In genomic region chr1:5514519-5515183, GRCh38 we compare ENCODE assay signal across 8 cellular contexts.
A peak's percentile ranks its signal among the peaks of the same experiment; 100 is the strongest.
DNase-seq lines count a peak whose midpoint lies in the region; ATAC-seq and TF ChIP-seq lines count a peak whose summit lies in the region.

No MANE protein-coding gene starts in this region.

- no peak overlapping the region for H3K4me3 ChIP-seq in BLaER1 treated with 17β-estradiol and CSF1 and Interleukin-3, amounts not matched to agents 10 nM and 100 nM
- no peak overlapping the region for H3K4me3 ChIP-seq in mammary epithelial cell (replicated peaks in 1 of 3; ENCODE audit: insufficient read depth in 1 of 3, low read depth in 2 of 3, low read length in 3 of 3)

- TF ChIP-seq CTCF in mammary epithelial cell (conservative IDR thresholded peaks at IDR 0.05 in 1 of 2, IDR thresholded peaks at IDR 0.05 in 1 of 2; ENCODE audit: extremely low read depth in 1 of 2, insufficient read depth in 1 of 2, low read depth in 1 of 2, low read length in 2 of 2) = peak; percentile 97 to 98

- peaks cover 0 to 7% (median 0%) of the 10 kb centered on the region in 11 experiments; a peak in 1 of 22 replicates for H4K20me1 ChIP-seq in BLaER1 treated with 17β-estradiol and CSF1 and Interleukin-3, amounts not matched to agents 10 nM and 100 nM
- no peaks in the 10 kb centered on the region for H4K20me1 ChIP-seq in mammary epithelial cell (ENCODE audit: insufficient read depth, low read length)

- peak; percentile 65 for DNase-seq in NCI-H1694 (lab: John Stamatoyannopoulos, UW)
- peak; percentile 40 for DNase-seq in activated CD4-positive, CD25-positive, alpha-beta regulatory T cell treated with anti-CD3 and anti-CD28 coated beads, Interleukin-2, amount 50 U/mL, for 16 hours (ENCODE audit: low read depth, low spot score)
- peak; percentile 6 for DNase-seq in mammary epithelial cell
- peak; percentile 49 for DNase-seq in kidney tubule cell (ENCODE audit: low spot score)
- peak; percentile 55 to 75 for DNase-seq in stimulated activated CD4-positive, alpha-beta T cell treated with anti-CD3 and anti-CD28 coated beads, Interleukin-4, amount 100 ng/mL, for 48 hours (ENCODE audit: low read depth in 2 of 2)
- DNase-seq in NCI-H524 treated with DMSO at 0.1 percent for 48 hours (lab: John Stamatoyannopoulos, UW) = no peak

- H3K36me3 ChIP-seq in BLaER1 treated with 17β-estradiol and CSF1 and Interleukin-3, amounts not matched to agents 10 nM and 100 nM = no peaks in the 10 kb centered on the region
- no peaks in the 10 kb centered on the region for H3K36me3 ChIP-seq in mammary epithelial cell (ENCODE audit: insufficient read depth, low read length)

- H3K27me3 ChIP-seq in BLaER1 treated with 17β-estradiol and CSF1 and Interleukin-3, amounts not matched to agents 10 nM and 100 nM = peaks cover 0 to 17% (median 0%) of the 10 kb centered on the region in 11 experiments; a peak in 9 of 22 replicates
- H3K27me3 ChIP-seq in mammary epithelial cell (ENCODE audit: insufficient read depth, low read length) = no peaks in the 10 kb centered on the region

- CTCF ChIA-PET in mammary epithelial cell (lab: Charles Lee; ENCODE audit: low non-redundant PET) = interaction anchor here (0.6 kb wide), 3 partner anchors 161 to 860 kb away, joined by 3 to 5 read pairs (median 3); partner anchors contain the start of gene AJAP1

- in situ Hi-C loops in mammary epithelial cell (cut with MboI; ENCODE audit: low sequenced_read_pairs in 2 of 2) = loop anchor here (25.0 kb wide), 1 partner anchor 398 kb away; no protein-coding TSS in a partner anchor

- H3K9ac ChIP-seq in BLaER1 treated with 17β-estradiol and CSF1 and Interleukin-3, amounts not matched to agents 10 nM and 100 nM = no peak overlapping the region
- H3K9ac ChIP-seq in mammary epithelial cell (ENCODE audit: insufficient read depth, low read length) = no peak overlapping the region

- ATAC-seq in GM21360 (IDR thresholded peaks at IDR 0.05; ENCODE audit: unreplicated experiment) = peak; percentile 89

- BruUV-seq in mammary epithelial cell (replicated peaks; lab: Mats Ljungman, UMichigan) = no TSS peak

- intact Hi-C loops in mammary epithelial cell (cut with micrococcal nuclease) = loop anchor here (5.0 kb wide), 1 partner anchor 108 kb away; no protein-coding TSS in a partner anchor

- dilution Hi-C loops in mammary epithelial cell (cut with HindIII; ENCODE audit: low sequenced_read_pairs) = no loop called here

- H3K4me1 ChIP-seq in BLaER1 treated with 17β-estradiol and CSF1 and Interleukin-3, amounts not matched to agents 10 nM and 100 nM = peaks cover 0 to 30% (median 12%) of the 10 kb centered on the region in 10 experiments; a peak in 15 of 20 replicates
- no peaks in the 10 kb centered on the region for H3K4me1 ChIP-seq in mammary epithelial cell (ENCODE audit: insufficient read depth, low read length)

- H3K79me2 ChIP-seq in mammary epithelial cell (ENCODE audit: insufficient read depth, low read length) = no peaks in the 10 kb centered on the region

- H3K27ac ChIP-seq in BLaER1 treated with 17β-estradiol and CSF1 and Interleukin-3, amounts not matched to agents 10 nM and 100 nM = no peak overlapping the region
- H3K27ac ChIP-seq in mammary epithelial cell (ENCODE audit: insufficient read depth, low read depth, low read length) = no peak overlapping the region

- 20% methylated on average over 12 of the region's 13 CpGs for WGBS in mammary epithelial cell (ENCODE audit: low coverage, missing lambda C conversion rate)

- peak overlapping the region in 6 of 11 experiments; percentile 2 to 62 (median 23); a peak in 7 of 22 replicates for H3K4me2 ChIP-seq in BLaER1 treated with 17β-estradiol and CSF1 and Interleukin-3, amounts not matched to agents 10 nM and 100 nM
- no peak overlapping the region for H3K4me2 ChIP-seq in mammary epithelial cell (ENCODE audit: insufficient read depth, low read depth, low read length)

- H3K9me3 ChIP-seq in BLaER1 treated with 17β-estradiol and CSF1 and Interleukin-3, amounts not matched to agents 10 nM and 100 nM (replicated peaks in 1 of 11) = peaks cover 0 to 15% (median 10%) of the 10 kb centered on the region in 11 experiments; a peak in 17 of 22 replicates
- no peaks in the 10 kb centered on the region for H3K9me3 ChIP-seq in mammary epithelial cell (replicated peaks; ENCODE audit: insufficient read depth, low read length)

- no peak overlapping the region for H2AFZ ChIP-seq in mammary epithelial cell (ENCODE audit: low read depth, low read length)
